9 cellular contexts compared by ENCODE assay signal in genomic region chr17:75571197-75571884, GRCh38. TPM values are rescaled to one million over a fixed set of nuclear protein-coding genes. Genes with fewer than 3 reads are reported as not detected.
DNase-seq lines count a peak whose midpoint lies in the region; ATAC-seq, FAIRE-seq and TF ChIP-seq lines count a peak whose summit lies in the region.
"Had no signal": no experiment of that assay in that cellular context is flagged by ENCODE, and none has a peak within 500 bp of the region (broad histone marks: within the 10 kb centered on the region; RNA-seq: fewer than 3 reads in every experiment).

No MANE protein-coding gene starts in this region.

- H3K36me3 ChIP-seq in pancreas (peaks cover 0 to 57% (median 29%) of the 10 kb centered on the region in 3 donors), small intestine (ENCODE audit: control insufficient read depth in 2 of 2, insufficient read depth in 2 of 2, low read length in 2 of 2) (peaks cover 0 to 27% of the 10 kb centered on the region in 2 donors), uterus (no peaks in the 10 kb centered on the region)

- H3K27ac ChIP-seq in pancreas (peak overlapping the region in 1 of 4 donors; percentile 21), small intestine (ENCODE audit: low read depth in 1 of 2, low read length in 1 of 2) (peak overlapping the region in 1 of 2 donors; percentile 62), uterus (no peak overlapping the region)

- H3K4me3 ChIP-seq in cardiac fibroblast (replicated peaks in 1 of 2; ENCODE audit: low read depth in 2 of 2, low read length in 2 of 2), result no peak overlapping the region
- H3K4me3 ChIP-seq in pancreas, result no peak overlapping the region
- H3K4me3 ChIP-seq in small intestine (ENCODE audit: low read depth in 1 of 2, low read length in 2 of 2), result no peak overlapping the region
- H3K4me3 ChIP-seq in uterus, result no peak overlapping the region

- no peaks in the 10 kb centered on the region for H3K4me1 ChIP-seq in pancreas
- H3K4me1 ChIP-seq in small intestine (ENCODE audit: control insufficient read depth in 2 of 2, insufficient read depth in 1 of 2, low read depth in 1 of 2, low read length in 1 of 2), result no peaks in the 10 kb centered on the region
- no peaks in the 10 kb centered on the region for H3K4me1 ChIP-seq in uterus

- TF ChIP-seq POLR2A in uterus (IDR thresholded peaks at IDR 0.05), result no peak

- in situ Hi-C loops in GM13977 (cut with MboI; ENCODE audit: low pct_unique_long_range_greater_than_20kb, low sequenced_read_pairs, unreplicated experiment), result no loop called here

- 90 to 92% methylated on average over 15 of the region's 15 CpGs for WGBS in pancreas, 2 donors
- 82 to 91% (median 86%) methylated on average over 9 to 15 of the region's 15 CpGs for WGBS in small intestine, 3 donors

- no peak for FAIRE-seq in pancreas (lab: Jason Lieb, UNC)
- no peak for FAIRE-seq in small intestine (lab: Jason Lieb, UNC)

- intact Hi-C loops in pancreas (cut with DNase I), result no loop called here
- intact Hi-C loops in uterus (cut with DNase I; ENCODE audit: low total_unique reads), result no loop called here

- H3K27me3 ChIP-seq in pancreas (no peaks in the 10 kb centered on the region), small intestine (ENCODE audit: control insufficient read depth in 2 of 2, insufficient read depth in 2 of 2, low read length in 2 of 2) (no peaks in the 10 kb centered on the region), uterus (no peaks in the 10 kb centered on the region)

- H3K9me3 ChIP-seq in pancreas, result no peaks in the 10 kb centered on the region
- H3K9me3 ChIP-seq in small intestine (ENCODE audit: control insufficient read depth, low read depth), result no peaks in the 10 kb centered on the region
- no peaks in the 10 kb centered on the region for H3K9me3 ChIP-seq in uterus

- DNase-seq in GM13977 (ENCODE audit: low spot score), result peak; percentile 95
- DNase-seq in M059J (ENCODE audit: low read depth), result peak; percentile 46
- peak; percentile 19 to 23 for DNase-seq in cardiac fibroblast (ENCODE audit: low read depth in 2 of 2)
- DNase-seq in pancreas, result no peak
- DNase-seq in small intestine, result no peak
- DNase-seq in uterus, result no peak
- DNase-seq in 8988T, result no peak
- DNase-seq: stimulated activated CD4-positive, alpha-beta T cell treated with anti-CD3 and anti-CD28 coated beads, Interleukin-12 subunit alpha, Interleukin-12 subunit beta, amount 100 ng/mL, for 4 hours had no signal

- ATAC-seq in pancreas, result peak in 3 of 4 donors; percentile 2 to 61 (median 55)
- no peak for ATAC-seq in HG02571 (IDR thresholded peaks at IDR 0.05; ENCODE audit: unreplicated experiment)

- no peak for TF ChIP-seq CTCF in GM13977 (IDR thresholded peaks at IDR 0.05; ENCODE audit: extremely low read depth, insufficient read depth, missing control alignments)
- no peak for TF ChIP-seq CTCF in cardiac fibroblast (IDR thresholded peaks at IDR 0.05; ENCODE audit: low read depth, low read length)
- no peak for TF ChIP-seq CTCF in pancreas (IDR thresholded peaks at IDR 0.05)
- TF ChIP-seq CTCF in uterus (IDR thresholded peaks at IDR 0.05), result no peak

RNA-seq across cellular contexts. Expression of gene MYO15B, which starts 16.3 kb away (rescaled TPM):
- total RNA-seq in M059J (2014; rRNA removed; shearing (Covaris generic)), result 0.20 and 1.5 TPM in 2 replicates
- total RNA-seq in pancreas, result 10 to 100 TPM; 25.9 to 82.0 (median 38.6) TPM
- 100 to 1,000 TPM; 307 to 325 TPM for polyA plus RNA-seq in pancreas
- 1,000 to 10,000 TPM in 2 of 3 donors, 100 to 1,000 TPM in 1; 279 to 3,618 (median 2,326) TPM for polyA plus RNA-seq in small intestine
- total RNA-seq in uterus, result 100 to 1,000 TPM; 119 to 610 (median 170) TPM

RNA-seq across cellular contexts. Expression of gene LLGL2, which starts 45.8 kb away (rescaled TPM):
- 4.1 and 4.5 TPM in 2 replicates for total RNA-seq in M059J (2014; rRNA removed; shearing (Covaris generic))
- total RNA-seq in pancreas (100 to 1,000 TPM in 3 of 6 donors, 10 to 100 TPM in 3; 87.8 to 130 (median 101) TPM), uterus (10 to 100 TPM in 3 of 4 donors, 1 to 10 TPM in 1; 3.1 to 31.9 (median 14.0) TPM)
- polyA plus RNA-seq in pancreas (100 to 1,000 TPM; 286 to 296 TPM), small intestine (100 to 1,000 TPM; 140 to 365 (median 336) TPM)

RNA-seq across cellular contexts. Expression of gene TSEN54, which starts 55.0 kb away (rescaled TPM):
- total RNA-seq in M059J (2014; rRNA removed; shearing (Covaris generic)), result 14.9 and 22.7 TPM in 2 replicates
- total RNA-seq in pancreas (10 to 100 TPM; 14.9 to 20.0 (median 19.1) TPM), uterus (100 to 1,000 TPM in 1 of 4 donors, 10 to 100 TPM in 3; 17.4 to 102 (median 20.6) TPM)
- polyA plus RNA-seq in pancreas (100 to 1,000 TPM in 1 of 2 donors, 10 to 100 TPM in 1; 55.1 to 105 TPM), small intestine (10 to 100 TPM; 35.5 to 91.1 (median 79.4) TPM)

RNA-seq across cellular contexts. Expression of gene CASKIN2, which starts 56.0 kb away (rescaled TPM):
- total RNA-seq in M059J (2014; rRNA removed; shearing (Covaris generic)), result 4.8 and 8.9 TPM in 2 replicates
- total RNA-seq in pancreas (10 to 100 TPM; 12.2 to 20.7 (median 13.2) TPM), uterus (100 to 1,000 TPM in 1 of 4 donors, 10 to 100 TPM in 1, 1 to 10 TPM in 2; 7.4 to 122 (median 15.5) TPM)
- polyA plus RNA-seq in pancreas (10 to 100 TPM; 12.1 to 14.7 TPM), small intestine (10 to 100 TPM in 1 of 3 donors, 1 to 10 TPM in 2; 7.6 to 15.6 (median 8.6) TPM)

Comparison
In these comparisons a context has a peak if more than half of its experiments do, and no peak if none do; other contexts are left out.
1. DNase-seq: peak in GM13977 (single experiment), M059J (single experiment) and cardiac fibroblast (2 of 2); none in pancreas (0 of 6), small intestine (single experiment), uterus (0 of 2) and 8988T (single experiment).
2. RNA of gene MYO15B, which starts 16.3 kb away (total RNA-seq): 119 to 610 TPM in uterus and 25.9 to 82.0 TPM in pancreas; 0.20 to 1.5 TPM in M059J; every median in the first group is over 10 times any median in the second.